18 cellular contexts compared by ENCODE assay signal in genomic region chr2:171253279-171253678, GRCh38.
DNase-seq lines count a peak whose midpoint lies in the region; ATAC-seq, FAIRE-seq and TF ChIP-seq lines count a peak whose summit lies in the region.
"Had no signal": no experiment of that assay in that cellular context is flagged by ENCODE, and none has a peak within 500 bp of the region (broad histone marks: within the 10 kb centered on the region; RNA-seq: fewer than 3 reads in every experiment).

No MANE protein-coding gene starts in this region.

- TF ChIP-seq RAD21 in K562 (CRISPR knock-in tag; conservative IDR thresholded peaks at IDR 0.05 in 1 of 2, IDR thresholded peaks at IDR 0.05 in 1 of 2) = no peak

- BruUV-seq in K562 (replicated peaks; lab: Mats Ljungman, UMichigan) = no TSS peak

- H3K36me3 ChIP-seq in K562 (ENCODE audit: control insufficient read depth, insufficient read depth, low read length) (no peaks in the 10 kb centered on the region), lower lobe of right lung (no peaks in the 10 kb centered on the region), rectal smooth muscle tissue (ENCODE audit: control insufficient read depth, insufficient read depth, low read length) (no peaks in the 10 kb centered on the region), hepatocyte (replicated peaks; ENCODE audit: insufficient read depth, low read depth) (no peaks in the 10 kb centered on the region)
- H3K36me3 ChIP-seq: BLaER1 had no signal

- no peak for TF ChIP-seq CTCF in K562 (IDR thresholded peaks at IDR 0.05 in 2 of 3, conservative IDR thresholded peaks at IDR 0.05 in 1 of 3; ENCODE audit: insufficient read depth in 2 of 3, low read depth in 1 of 3, low read length in 3 of 3)
- no peak for TF ChIP-seq CTCF in lower lobe of right lung (IDR thresholded peaks at IDR 0.05)
- no peak for TF ChIP-seq CTCF in hepatocyte (IDR thresholded peaks at IDR 0.05; ENCODE audit: poor library complexity)

- TF ChIP-seq EP300 in K562 (IDR thresholded peaks at IDR 0.05; ENCODE audit: low read length) = no peak

- intact Hi-C loops in K562 (cut with micrococcal nuclease) = loop anchor here (5.0 kb wide), 1 partner anchor 164 kb away; no protein-coding TSS in a partner anchor
- intact Hi-C loops in lower lobe of right lung (cut with DNase I) = no loop called here

- no peaks in the 10 kb centered on the region for H3K79me2 ChIP-seq in K562 (ENCODE audit: control insufficient read depth, insufficient read depth, low read length)
- no peaks in the 10 kb centered on the region for H3K79me2 ChIP-seq in hepatocyte

- H3K27me3 ChIP-seq in K562 (ENCODE audit: control insufficient read depth in 2 of 2, insufficient read depth in 2 of 2, low read length in 2 of 2) (0 out of 5 replicates have a peak, but pooled peaks cover 0 to 2% of the 10 kb centered on the region in 2 experiments), lower lobe of right lung (ENCODE audit: low read depth) (no peaks in the 10 kb centered on the region), rectal smooth muscle tissue (ENCODE audit: control insufficient read depth, insufficient read depth, low read length) (no peaks in the 10 kb centered on the region), hepatocyte (no peaks in the 10 kb centered on the region)
- H3K27me3 ChIP-seq: BLaER1 had no signal

- H3K9ac ChIP-seq in K562 (ENCODE audit: insufficient read depth in 1 of 2, low read depth in 2 of 2, low read length in 2 of 2) (no peak overlapping the region), rectal smooth muscle tissue (ENCODE audit: low read length) (no peak overlapping the region)
- H3K9ac ChIP-seq: BLaER1, GM23248 had no signal

- H3K9me3 ChIP-seq in K562 (replicated peaks; ENCODE audit: control insufficient read depth, insufficient read depth, low read depth, low read length) = no peaks in the 10 kb centered on the region
- H3K9me3 ChIP-seq in lower lobe of right lung = peaks cover 3% of the 10 kb centered on the region
- H3K9me3 ChIP-seq in hepatocyte (ENCODE audit: low read depth) = no peaks in the 10 kb centered on the region

- CTCF ChIA-PET in K562 (lab: Yijun Ruan, JAX; ENCODE audit: low intra/inter-chr PET ratio) = no interaction called here

- FAIRE-seq in K562 (lab: Jason Lieb, UNC) = peak; percentile 62
- FAIRE-seq: H54 had no signal

- H3K9me1 ChIP-seq in K562 (ENCODE audit: control insufficient read depth, insufficient read depth, low read length) = no peaks in the 10 kb centered on the region

- DNase-seq in NCI-H526 (lab: John Stamatoyannopoulos, UW) (peak; percentile 26 to 45), K562 (ENCODE audit: extremely low read depth in 1 of 4, low spot score in 3 of 4) (no peak), lower lobe of right lung (no peak), hepatocyte (ENCODE audit: low spot score) (no peak), NCI-H510A treated with DMSO at 0.1 percent for 48 hours (lab: John Stamatoyannopoulos, UW) (no peak), NCI-H524 treated with DMSO at 0.1 percent for 48 hours (lab: John Stamatoyannopoulos, UW) (no peak)
- DNase-seq: 8988T; AML-193; CD4-positive, CD25-positive, alpha-beta regulatory T cell; DMS 273 treated with DMSO at 0.1 percent for 48 hours; DMS79; GM23248 had no signal

- H3K4me1 ChIP-seq in K562 (replicated peaks in 1 of 2; ENCODE audit: control insufficient read depth in 2 of 2, insufficient read depth in 2 of 2, low read length in 2 of 2) (peaks cover 0 to 3% of the 10 kb centered on the region in 2 experiments; a peak in 4 of 5 replicates), lower lobe of right lung (no peaks in the 10 kb centered on the region), rectal smooth muscle tissue (ENCODE audit: control insufficient read depth, insufficient read depth, low read length) (peaks cover 4% of the 10 kb centered on the region), hepatocyte (ENCODE audit: insufficient read depth) (no peaks in the 10 kb centered on the region)
- H3K4me1 ChIP-seq: BLaER1 had no signal

- POLR2A ChIA-PET in K562 (lab: Yijun Ruan, JAX) = interaction anchor here (0.8 to 1.1 kb wide), 2 partner anchors 9 to 41 kb away, joined by 4 read pairs; no protein-coding TSS in a partner anchor

- H3K4me3 ChIP-seq in K562 (no peak overlapping the region), lower lobe of right lung (no peak overlapping the region), rectal smooth muscle tissue (ENCODE audit: low read length) (no peak overlapping the region), hepatocyte (no peak overlapping the region)
- H3K4me3 ChIP-seq: BLaER1, GM23248 had no signal

- H3K4me2 ChIP-seq in K562 (ENCODE audit: insufficient read depth, low read length) (no peak overlapping the region), hepatocyte (no peak overlapping the region)
- H3K4me2 ChIP-seq: BLaER1 had no signal

- 0 out of 2 replicates have a peak overlapping the region, but pooled peaks have one; percentile 5 for H2AFZ ChIP-seq in K562 (ENCODE audit: low read depth, low read length)
- H2AFZ ChIP-seq in hepatocyte = no peak overlapping the region
- H2AFZ ChIP-seq: GM23248 had no signal

- H3K27ac ChIP-seq in K562 (ENCODE audit: extremely low read depth, low read depth, low read length) (no peak overlapping the region), lower lobe of right lung (no peak overlapping the region), rectal smooth muscle tissue (ENCODE audit: low read depth, low read length) (peak overlapping the region; percentile 74), hepatocyte (no peak overlapping the region)
- H3K27ac ChIP-seq: BLaER1, GM23248, HL-60 had no signal

- H4K20me1 ChIP-seq in K562 (replicated peaks; ENCODE audit: control insufficient read depth, insufficient read depth, low read length) = no peaks in the 10 kb centered on the region
- no peaks in the 10 kb centered on the region for H4K20me1 ChIP-seq in hepatocyte (ENCODE audit: insufficient read depth, poor library complexity, severe bottlenecking)
- H4K20me1 ChIP-seq: BLaER1 had no signal

- 0% methylated on average over 1 of the region's 1 CpG for WGBS in K562 (ENCODE audit: insufficient coverage, low coverage, missing lambda C conversion rate)
- 85% methylated on average over 1 of the region's 1 CpG for WGBS in hepatocyte (ENCODE audit: low lambda C conversion rate, missing lambda C conversion rate)

- ATAC-seq in K562 = no peak
- peak; percentile 45 to 50 for ATAC-seq in lower lobe of right lung
- ATAC-seq in HG03139 (IDR thresholded peaks at IDR 0.05; ENCODE audit: unreplicated experiment) = no peak
- ATAC-seq: HCT116 had no signal

- H3K9me2 ChIP-seq in hepatocyte (replicated peaks; ENCODE audit: insufficient read depth) = no peaks in the 10 kb centered on the region

- in situ Hi-C loops in K562 (cut with MboI) = no loop called here

- no peak for TF ChIP-seq POLR2A in K562 (conservative IDR thresholded peaks at IDR 0.05)

TF ChIP-seq in K562, 482 proteins besides CTCF, POLR2A, EP300 and RAD21:
- TF ChIP-seq ZNF224 (CRISPR knock-in tag; IDR thresholded peaks at IDR 0.05) = no peak
- no peak for TF ChIP-seq MBD1 (CRISPR knock-in tag; IDR thresholded peaks at IDR 0.05)
- TF ChIP-seq PKNOX1 (IDR thresholded peaks at IDR 0.05) = peak; percentile 33; the same call in 1 of the 2 replicates
- no peak for TF ChIP-seq ERF (CRISPR knock-in tag; IDR thresholded peaks at IDR 0.05)
- no peak for TF ChIP-seq CTBP1 (IDR thresholded peaks at IDR 0.05; ENCODE audit: borderline replicate concordance)
- no peak for TF ChIP-seq HLTF (IDR thresholded peaks at IDR 0.05)
- TF ChIP-seq ZNF197 (CRISPR knock-in tag; IDR thresholded peaks at IDR 0.05; ENCODE audit: low read depth) = no peak
TF ChIP-seq in K562: peak in this region for 1.

Comparison
In these comparisons a context has a peak if more than half of its experiments do, and no peak if none do; other contexts are left out.
1. DNase-seq: peak in NCI-H526 (2 of 2); none in K562 (0 of 4), lower lobe of right lung (single experiment), hepatocyte (single experiment), NCI-H510A treated with DMSO at 0.1 percent for 48 hours (single experiment) and NCI-H524 treated with DMSO at 0.1 percent for 48 hours (single experiment).
2. ATAC-seq: peak in lower lobe of right lung (2 of 2); none in K562 (single experiment) and HG03139 (single experiment).